In the genomic region with DNA sequence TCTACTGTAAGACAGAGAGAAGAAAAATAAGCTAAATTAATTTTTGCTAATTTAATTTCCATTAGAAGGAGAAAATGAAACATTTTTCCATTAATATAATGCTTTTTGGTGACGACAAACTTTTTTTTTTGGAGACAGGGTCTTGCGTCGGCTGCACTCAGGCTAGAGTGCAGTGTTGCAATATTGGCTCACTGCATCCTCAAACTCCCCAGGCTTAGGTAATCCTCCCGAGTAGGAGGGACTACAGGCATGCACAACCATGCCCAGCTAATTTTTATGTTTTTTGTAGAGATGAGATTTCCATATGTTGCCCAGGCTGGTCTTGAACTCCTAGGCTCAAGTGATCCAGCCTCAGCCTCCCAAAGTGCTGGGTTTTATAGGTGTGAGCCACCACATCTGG, we compare ENCODE assay signal across 25 cellular contexts.
"Had no signal": no experiment of that assay in that cellular context is flagged by ENCODE, and none has a peak within 500 bp of the region (broad histone marks: within the 10 kb centered on the region; RNA-seq: fewer than 3 reads in every experiment).

No MANE protein-coding gene starts in this region.

- ATAC-seq: activated CD4-positive, alpha-beta T cell treated with anti-CD3 and anti-CD28 coated beads for 36 hours; activated T-cell treated with anti-CD3 and anti-CD28 coated beads, Interleukin-2, amount 50 U/mL, for 72 hours; Panc1; T-cell had no signal

- H3K27ac ChIP-seq: colonic mucosa, RWPE1, WERI-Rb-1 had no signal

- H3K4me3 ChIP-seq: colonic mucosa had no signal

- DNase-seq: activated CD4-positive, alpha-beta memory T cell treated with anti-CD3 and anti-CD28 coated beads, Interleukin-2, amount 10 ng/mL, durations not matched to agents 7 days and 5 days; activated CD4-positive, alpha-beta T cell treated with anti-CD3 and anti-CD28 coated beads for 36 hours; activated CD4-positive, alpha-beta T cell treated with anti-CD3 and anti-CD28 coated beads, Interleukin-2, amount 50 U/mL, for 1 hour; activated gamma-delta T cell treated with Interleukin-2 at 50 U/mL for 16 hours; activated naive CD4-positive, alpha-beta T cell treated with anti-CD3 and anti-CD28 coated beads, Interleukin-2, amount 10 ng/mL, durations not matched to agents 7 days and 5 days; activated naive CD8-positive, alpha-beta T cell treated with anti-CD3 and anti-CD28 coated beads for 36 hours; activated T-cell treated with anti-CD3 and anti-CD28 coated beads for 4 hours; activated T-cell treated with anti-CD3 and anti-CD28 coated beads, Interleukin-2, amount 50 U/mL, for 72 hours; anterior cingulate cortex; colonic mucosa; IMR-90; KG1; NCI-H1092; NCI-H1417; NCI-H1930; NCI-H2107; NCI-H510A treated with DMSO at 0.1 percent for 48 hours; NCI-H69; NK-92 treated with Interleukin-12 subunit alpha and Interleukin-12 subunit beta, amount 100 ng/mL, for 24 hours; OCI-M1; Right ventricle myocardium superior; T-cell; WERI-Rb-1 had no signal
